8 cellular contexts compared by ENCODE assay signal in the genomic region with DNA sequence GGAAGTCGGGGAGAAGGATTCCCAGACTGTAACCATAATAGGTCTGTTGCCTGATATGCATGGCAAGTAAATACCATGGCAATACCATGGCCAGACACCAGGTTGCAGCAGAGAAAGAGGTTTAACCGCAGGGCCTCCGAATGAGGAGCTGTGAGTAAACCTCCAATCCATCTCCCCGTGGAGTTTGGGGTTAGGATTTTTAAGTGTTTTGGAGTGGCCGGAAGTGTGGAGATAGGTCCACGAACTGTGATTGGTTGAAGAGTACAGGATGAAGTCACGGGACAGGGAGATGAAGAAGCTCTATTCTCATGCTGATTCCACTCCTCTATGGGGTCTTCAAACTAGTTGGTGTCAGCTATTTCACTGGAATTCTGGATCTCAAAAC.
DNase-seq lines count a peak whose midpoint lies in the region; ATAC-seq, FAIRE-seq and TF ChIP-seq lines count a peak whose summit lies in the region.

No MANE protein-coding gene starts in this region.

- H3K4me3 ChIP-seq in AG10803 (ENCODE audit: low read length): no peak overlapping the region

- ATAC-seq in GM18511 (IDR thresholded peaks at IDR 0.05; ENCODE audit: unreplicated experiment): peak; percentile 97
- ATAC-seq in HG02885 (IDR thresholded peaks at IDR 0.05; ENCODE audit: poor library complexity, unreplicated experiment): peak; percentile 78

- peak; percentile 85 for DNase-seq in AG10803 (ENCODE audit: low read depth)
- DNase-seq in NCI-H1694 (lab: John Stamatoyannopoulos, UW): peak; percentile 77
- DNase-seq in cerebellar cortex (ENCODE audit: low spot score): peak; percentile 60
- peak; percentile 71 for DNase-seq in kidney tubule cell (ENCODE audit: low spot score)
- peak; percentile 45 for DNase-seq in stimulated activated CD4-positive, alpha-beta T cell treated with anti-CD3 and anti-CD28 coated beads, Interleukin-4, amount 100 ng/mL, for 1 hour

- FAIRE-seq in TTC549 (lab: Jason Lieb, UNC): peak; percentile 56

- peak; percentile 89 for TF ChIP-seq CTCF in AG10803 (conservative IDR thresholded peaks at IDR 0.05; ENCODE audit: low read length)
